ENCODE assay signal across 25 cellular contexts in the genomic region with DNA sequence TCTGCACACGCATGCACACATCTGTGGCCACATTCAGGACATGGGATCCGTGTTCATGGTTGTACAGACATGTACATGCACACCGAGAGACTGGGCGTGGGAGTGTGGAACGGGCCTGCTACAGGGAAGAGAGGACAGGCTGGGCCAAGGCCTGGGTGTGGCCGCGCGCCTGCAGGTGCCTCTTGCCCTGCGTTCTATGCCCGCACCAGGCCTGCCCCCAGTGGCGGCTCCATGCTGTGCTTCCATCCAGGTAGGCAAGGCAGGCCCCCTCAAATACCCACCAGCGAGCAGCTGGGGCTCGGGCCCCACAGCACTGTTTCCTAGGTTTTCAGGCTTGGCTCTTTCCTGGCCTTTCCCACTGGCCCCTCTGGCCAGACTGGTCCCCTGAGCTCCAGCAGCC. TPM values are rescaled to one million over a fixed set of nuclear protein-coding genes. Genes with fewer than 3 reads are reported as not detected.
DNase-seq lines count a peak whose midpoint lies in the region; ATAC-seq and TF ChIP-seq lines count a peak whose summit lies in the region.
"Had no signal": no experiment of that assay in that cellular context is flagged by ENCODE, and none has a peak within 500 bp of the region (broad histone marks: within the 10 kb centered on the region; RNA-seq: fewer than 3 reads in every experiment).

No MANE protein-coding gene starts in this region.

- H3K36me3 ChIP-seq in WERI-Rb-1 (no peaks in the 10 kb centered on the region), transverse colon (no peaks in the 10 kb centered on the region)
- H3K36me3 ChIP-seq: pancreas, SJCRH30 had no signal

- no peaks in the 10 kb centered on the region for H3K27me3 Mint-ChIP-seq in activated CD8-positive, alpha-beta T cell treated with anti-CD3 and anti-CD28 coated beads, Interleukin-2, amount 10 ng/mL, durations not matched to agents 7 days and 5 days (ENCODE audit: low read depth)
- H3K27me3 Mint-ChIP-seq in activated CD8-positive, alpha-beta T cell treated with anti-CD3 and anti-CD28 coated beads for 36 hours: no peaks in the 10 kb centered on the region
- H3K27me3 Mint-ChIP-seq: activated naive CD4-positive, alpha-beta T cell treated with anti-CD3 and anti-CD28 coated beads, Interleukin-2, amount 50 U/mL, for 24 hours had no signal

- H3K27ac Mint-ChIP-seq in activated CD8-positive, alpha-beta T cell treated with anti-CD3 and anti-CD28 coated beads, Interleukin-2, amount 10 ng/mL, durations not matched to agents 7 days and 5 days: no peak overlapping the region
- no peak overlapping the region for H3K27ac Mint-ChIP-seq in activated CD8-positive, alpha-beta T cell treated with anti-CD3 and anti-CD28 coated beads for 36 hours
- H3K27ac Mint-ChIP-seq: activated naive CD4-positive, alpha-beta T cell treated with anti-CD3 and anti-CD28 coated beads, Interleukin-2, amount 50 U/mL, for 24 hours; brain; nephron had no signal

- CTCF ChIA-PET in activated CD8-positive, alpha-beta T cell treated with anti-CD3 and anti-CD28 coated beads, Interleukin-2, amount 10 ng/mL, durations not matched to agents 7 days and 5 days (lab: Charles Lee): interaction anchor here (2.1 to 27.4 kb wide), 3 partner anchors 14 to 23 kb away, joined by 9 to 648 read pairs (median 156); no protein-coding TSS in a partner anchor
- CTCF ChIA-PET in activated CD8-positive, alpha-beta T cell treated with anti-CD3 and anti-CD28 coated beads for 36 hours (lab: Charles Lee): interaction anchor here (1.2 to 1.4 kb wide), 3 partner anchors 14 to 22 kb away, joined by 3 to 7 read pairs (median 6); no protein-coding TSS in a partner anchor

- no peak for TF ChIP-seq EP300 in transverse colon (IDR thresholded peaks at IDR 0.05; ENCODE audit: low read depth)

- H3K27ac ChIP-seq in WERI-Rb-1: no peak overlapping the region
- H3K27ac ChIP-seq in transverse colon: peak overlapping the region in 2 of 4 donors; percentile 36 to 41
- H3K27ac ChIP-seq: hepatocyte, pancreas, SJCRH30, skin epidermis had no signal

- no peak overlapping the region for H3K4me3 ChIP-seq in WERI-Rb-1 (ENCODE audit: low read depth, low read length)
- no peak overlapping the region for H3K4me3 ChIP-seq in transverse colon
- H3K4me3 ChIP-seq: hepatocyte, lung, pancreas, SJCRH30, skin epidermis had no signal

- H3K9me3 ChIP-seq in WERI-Rb-1 (ENCODE audit: severe bottlenecking) (no peaks in the 10 kb centered on the region), transverse colon (no peaks in the 10 kb centered on the region)
- H3K9me3 ChIP-seq: pancreas, SJCRH30 had no signal

- intact Hi-C loops in activated CD8-positive, alpha-beta T cell treated with anti-CD3 and anti-CD28 coated beads for 36 hours (cut with micrococcal nuclease): no loop called here
- intact Hi-C loops in left colon (cut with DNase I, micrococcal nuclease): no loop called here
- intact Hi-C loops in transverse colon (cut with DNase I; ENCODE audit: low total_unique reads): no loop called here

- no peak for TF ChIP-seq CTCF in activated CD8-positive, alpha-beta T cell treated with anti-CD3 and anti-CD28 coated beads for 36 hours (IDR thresholded peaks at IDR 0.05)
- TF ChIP-seq CTCF in WERI-Rb-1 (IDR thresholded peaks at IDR 0.05; ENCODE audit: low read depth, low read length) (0 out of 2 replicates have a peak, but pooled peaks have one; percentile 25), transverse colon (IDR thresholded peaks at IDR 0.05) (peak; percentile 22 to 73 (median 52))

- H3K27me3 ChIP-seq in WERI-Rb-1 (ENCODE audit: insufficient read depth, low read depth, severe bottlenecking) (no peaks in the 10 kb centered on the region), transverse colon (no peaks in the 10 kb centered on the region)
- H3K27me3 ChIP-seq: hepatocyte, pancreas had no signal

- H3K4me1 ChIP-seq in transverse colon: peaks cover 0 to 10% (median 3%) of the 10 kb centered on the region in 4 donors
- H3K4me1 ChIP-seq: pancreas, SJCRH30 had no signal

- WGBS in transverse colon (ENCODE audit: low coverage in 1 of 2), 2 donors: 41% methylated on average over 13 of the region's 13 CpGs; no CpG with 5 or more reads in 1 of the 2 donors

- no peak for DNase-seq in activated CD8-positive, alpha-beta T cell treated with anti-CD3 and anti-CD28 coated beads, Interleukin-2, amount 10 ng/mL, durations not matched to agents 7 days and 5 days
- no peak for DNase-seq in activated CD8-positive, alpha-beta T cell treated with anti-CD3 and anti-CD28 coated beads for 36 hours
- DNase-seq in WERI-Rb-1 (peak; percentile 7), left colon (peak; percentile 78 to 81), transverse colon (peak; percentile 79), KG1 (lab: John Stamatoyannopoulos, UW) (no peak), occipital lobe (lab: John Stamatoyannopoulos, UW) (no peak)
- DNase-seq: 8988T; activated CD4-positive, alpha-beta T cell treated with anti-CD3 and anti-CD28 coated beads for 4 hours; amniotic stem cell; NCI-H1417 treated with DMSO at 0.1 percent for 48 hours; NCI-H345; retina; SJCRH30; stimulated activated CD4-positive, alpha-beta T cell treated with anti-CD3 and anti-CD28 coated beads, Interleukin-2, amount 100 ng/mL, for 24 hours; stimulated activated naive CD8-positive, alpha-beta T cell treated with anti-CD3 and anti-CD28 coated beads, Interleukin-15, Interleukin-2, amounts not matched to agents 100 U/mL and 50 U/mL, for 24 hours; SW 1271 had no signal

- in situ Hi-C loops in transverse colon (cut with MboI; ENCODE audit: low pct_ligation_motif_present in 1 of 4, low pct_unique_long_range_greater_than_20kb in 1 of 4, low sequenced_read_pairs in 3 of 4): no loop called here

- no peak for TF ChIP-seq POLR2A in transverse colon (IDR thresholded peaks at IDR 0.05)

- no peaks in the 10 kb centered on the region for H3K9me3 Mint-ChIP-seq in activated CD8-positive, alpha-beta T cell treated with anti-CD3 and anti-CD28 coated beads, Interleukin-2, amount 10 ng/mL, durations not matched to agents 7 days and 5 days (ENCODE audit: insufficient read depth)
- H3K9me3 Mint-ChIP-seq in activated CD8-positive, alpha-beta T cell treated with anti-CD3 and anti-CD28 coated beads for 36 hours: no peaks in the 10 kb centered on the region
- H3K9me3 Mint-ChIP-seq: activated naive CD4-positive, alpha-beta T cell treated with anti-CD3 and anti-CD28 coated beads, Interleukin-2, amount 50 U/mL, for 24 hours; brain; nephron had no signal

- peak; percentile 21 for ATAC-seq in activated CD8-positive, alpha-beta T cell treated with anti-CD3 and anti-CD28 coated beads, Interleukin-2, amount 10 ng/mL, durations not matched to agents 7 days and 5 days
- ATAC-seq in activated CD8-positive, alpha-beta T cell treated with anti-CD3 and anti-CD28 coated beads for 36 hours: no peak
- ATAC-seq in left colon: peak; percentile 100
- ATAC-seq in GM18870 (IDR thresholded peaks at IDR 0.05; ENCODE audit: unreplicated experiment): no peak
- ATAC-seq: pancreas; stimulated activated naive CD8-positive, alpha-beta T cell treated with anti-CD3 and anti-CD28 coated beads, Interleukin-15, Interleukin-2, amounts not matched to agents 100 U/mL and 50 U/mL, for 24 hours had no signal

- H3K4me3 Mint-ChIP-seq in activated CD8-positive, alpha-beta T cell treated with anti-CD3 and anti-CD28 coated beads, Interleukin-2, amount 10 ng/mL, durations not matched to agents 7 days and 5 days: no peak overlapping the region
- H3K4me3 Mint-ChIP-seq in activated CD8-positive, alpha-beta T cell treated with anti-CD3 and anti-CD28 coated beads for 36 hours: no peak overlapping the region
- H3K4me3 Mint-ChIP-seq: activated naive CD4-positive, alpha-beta T cell treated with anti-CD3 and anti-CD28 coated beads, Interleukin-2, amount 50 U/mL, for 24 hours; brain; nephron had no signal

- POLR2A ChIA-PET in activated CD8-positive, alpha-beta T cell treated with anti-CD3 and anti-CD28 coated beads, Interleukin-2, amount 10 ng/mL, durations not matched to agents 7 days and 5 days (lab: Charles Lee): no interaction called here
- POLR2A ChIA-PET in activated CD8-positive, alpha-beta T cell treated with anti-CD3 and anti-CD28 coated beads for 36 hours (lab: Charles Lee): interaction anchor here (0.8 to 4.4 kb wide), 5 partner anchors 12 to 79 kb away, joined by 3 to 15 read pairs (median 3); partner anchors contain the start of gene PTMA

- H3K4me1 Mint-ChIP-seq in activated CD8-positive, alpha-beta T cell treated with anti-CD3 and anti-CD28 coated beads, Interleukin-2, amount 10 ng/mL, durations not matched to agents 7 days and 5 days (ENCODE audit: low read depth): peaks cover 3% of the 10 kb centered on the region
- H3K4me1 Mint-ChIP-seq in activated CD8-positive, alpha-beta T cell treated with anti-CD3 and anti-CD28 coated beads for 36 hours (ENCODE audit: low read depth): no peaks in the 10 kb centered on the region
- H3K4me1 Mint-ChIP-seq: activated naive CD4-positive, alpha-beta T cell treated with anti-CD3 and anti-CD28 coated beads, Interleukin-2, amount 50 U/mL, for 24 hours; brain had no signal

- no peaks in the 10 kb centered on the region for H3K36me3 Mint-ChIP-seq in activated CD8-positive, alpha-beta T cell treated with anti-CD3 and anti-CD28 coated beads, Interleukin-2, amount 10 ng/mL, durations not matched to agents 7 days and 5 days (ENCODE audit: low read depth)
- H3K36me3 Mint-ChIP-seq in activated CD8-positive, alpha-beta T cell treated with anti-CD3 and anti-CD28 coated beads for 36 hours (ENCODE audit: low read depth): no peaks in the 10 kb centered on the region
- H3K36me3 Mint-ChIP-seq: activated naive CD4-positive, alpha-beta T cell treated with anti-CD3 and anti-CD28 coated beads, Interleukin-2, amount 50 U/mL, for 24 hours; brain had no signal

RNA-seq across cellular contexts. Expression of gene PTMA, which starts 15.5 kb away (rescaled TPM):
- total RNA-seq in activated CD8-positive, alpha-beta T cell treated with anti-CD3 and anti-CD28 coated beads, Interleukin-2, amount 10 ng/mL, durations not matched to agents 7 days and 5 days: 1,000 to 10,000 TPM; 1,769 to 1,842 TPM
- total RNA-seq in activated CD8-positive, alpha-beta T cell treated with anti-CD3 and anti-CD28 coated beads for 36 hours: 1,000 to 10,000 TPM; 2,463 to 2,468 TPM
- total RNA-seq in left colon: 100 to 1,000 TPM; 775 to 846 TPM
- 1,000 to 10,000 TPM in 1 of 4 donors, 100 to 1,000 TPM in 3; 478 to 1,487 (median 685) TPM for total RNA-seq in transverse colon
- 647 TPM for total RNA-seq in occipital lobe

Comparison
In these comparisons a context has a peak if more than half of its experiments do, and no peak if none do; other contexts are left out.
1. ATAC-seq: peak in activated CD8-positive, alpha-beta T cell treated with anti-CD3 and anti-CD28 coated beads, Interleukin-2, amount 10 ng/mL, durations not matched to agents 7 days and 5 days (single experiment) and left colon (single experiment); none in activated CD8-positive, alpha-beta T cell treated with anti-CD3 and anti-CD28 coated beads for 36 hours (single experiment) and GM18870 (single experiment).
2. DNase-seq: peak in WERI-Rb-1 (single experiment), left colon (2 of 2) and transverse colon (single experiment); none in activated CD8-positive, alpha-beta T cell treated with anti-CD3 and anti-CD28 coated beads, Interleukin-2, amount 10 ng/mL, durations not matched to agents 7 days and 5 days (single experiment), activated CD8-positive, alpha-beta T cell treated with anti-CD3 and anti-CD28 coated beads for 36 hours (single experiment), KG1 (single experiment) and occipital lobe (single experiment).